20 cellular contexts compared by ENCODE assay signal in the genomic region with DNA sequence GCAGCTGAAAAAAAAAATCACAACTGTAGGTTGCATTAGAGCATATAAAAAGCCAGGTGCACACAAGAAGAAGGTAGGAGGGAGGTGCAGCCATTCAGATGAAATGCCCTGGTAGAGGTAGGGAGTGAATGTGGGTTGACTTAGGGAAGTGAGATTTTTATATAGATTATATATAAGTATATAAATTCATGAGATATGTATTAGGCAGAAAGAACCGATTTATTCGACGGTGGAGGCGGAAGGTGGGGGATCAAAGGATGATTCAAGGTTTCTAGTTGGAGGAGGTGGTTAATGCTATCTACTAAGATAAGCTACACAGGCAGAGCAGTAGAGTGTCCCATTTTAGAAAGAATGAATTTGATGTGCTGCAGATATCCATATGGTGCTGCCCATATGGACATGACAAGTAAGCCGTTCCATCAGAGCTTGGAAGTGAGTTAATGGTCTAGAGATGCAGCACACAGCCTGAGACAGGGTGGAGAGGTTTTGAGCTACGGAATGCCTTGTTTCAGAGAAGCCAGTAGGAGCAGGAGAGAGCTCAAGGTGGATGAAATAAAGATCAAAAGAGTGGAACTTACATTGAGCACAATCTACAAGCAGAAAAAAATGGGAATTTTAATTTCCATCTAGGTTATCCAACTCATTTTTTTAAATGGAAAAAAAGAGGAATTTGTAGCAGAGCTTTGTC.
"Had no signal": no experiment of that assay in that cellular context is flagged by ENCODE, and none has a peak within 500 bp of the region (broad histone marks: within the 10 kb centered on the region; RNA-seq: fewer than 3 reads in every experiment).

No MANE protein-coding gene starts in this region.

- DNase-seq: activated CD4-positive, alpha-beta T cell treated with anti-CD3 and anti-CD28 coated beads, Interleukin-2, amount 10 ng/mL, durations not matched to agents 24 days and 14 days; activated CD8-positive, alpha-beta T cell treated with anti-CD3 and anti-CD28 coated beads, Interleukin-2, amount 10 ng/mL, durations not matched to agents 7 days and 5 days; activated naive CD4-positive, alpha-beta T cell treated with anti-CD3 and anti-CD28 coated beads, Interleukin-2, amount 10 ng/mL, durations not matched to agents 7 days and 5 days; activated T-cell treated with anti-CD3 and anti-CD28 coated beads, Interleukin-2, amount 50 U/mL, for 24 hours; aorta; brain microvascular endothelial cell; central memory CD4-positive, alpha-beta T cell; foreskin keratinocyte; hypothalamus; kidney; nucleus accumbens; retina; spleen; stimulated activated CD4-positive, alpha-beta T cell treated with anti-CD3 and anti-CD28 coated beads, Interleukin-4, amount 100 ng/mL, for 4 hours; upper lobe of right lung had no signal

- FAIRE-seq: colon, kidney had no signal

- H3K9me3 ChIP-seq: spleen, upper lobe of right lung had no signal

- H3K36me3 ChIP-seq: brain microvascular endothelial cell, spleen, upper lobe of right lung had no signal

- ATAC-seq: activated CD8-positive, alpha-beta T cell treated with anti-CD3 and anti-CD28 coated beads, Interleukin-2, amount 10 ng/mL, durations not matched to agents 7 days and 5 days; foreskin keratinocyte; left lobe of liver; natural killer cell treated with Interleukin-12 subunit alpha and Interleukin-12 subunit beta and Interleukin-15 and Interleukin-18, amount 100 ng/mL, for 72 hours; stimulated activated memory B cell treated with anti-CD40 and anti-IgM and Interleukin-4, amounts not matched to agents 10 μg/mL and 1 μg/mL and 100 μg/mL, for 72 hours; upper lobe of right lung had no signal

- H3K4me1 ChIP-seq: foreskin keratinocyte, spleen, upper lobe of right lung had no signal

- H3K4me3 ChIP-seq: lung, spleen, upper lobe of right lung had no signal

- H3K27me3 ChIP-seq: brain microvascular endothelial cell, foreskin keratinocyte, spleen, upper lobe of right lung had no signal

- H3K27ac ChIP-seq: brain microvascular endothelial cell, foreskin keratinocyte, spleen, upper lobe of right lung had no signal
